Comparison of ENCODE assay signal across 8 cellular contexts in the genomic region with DNA sequence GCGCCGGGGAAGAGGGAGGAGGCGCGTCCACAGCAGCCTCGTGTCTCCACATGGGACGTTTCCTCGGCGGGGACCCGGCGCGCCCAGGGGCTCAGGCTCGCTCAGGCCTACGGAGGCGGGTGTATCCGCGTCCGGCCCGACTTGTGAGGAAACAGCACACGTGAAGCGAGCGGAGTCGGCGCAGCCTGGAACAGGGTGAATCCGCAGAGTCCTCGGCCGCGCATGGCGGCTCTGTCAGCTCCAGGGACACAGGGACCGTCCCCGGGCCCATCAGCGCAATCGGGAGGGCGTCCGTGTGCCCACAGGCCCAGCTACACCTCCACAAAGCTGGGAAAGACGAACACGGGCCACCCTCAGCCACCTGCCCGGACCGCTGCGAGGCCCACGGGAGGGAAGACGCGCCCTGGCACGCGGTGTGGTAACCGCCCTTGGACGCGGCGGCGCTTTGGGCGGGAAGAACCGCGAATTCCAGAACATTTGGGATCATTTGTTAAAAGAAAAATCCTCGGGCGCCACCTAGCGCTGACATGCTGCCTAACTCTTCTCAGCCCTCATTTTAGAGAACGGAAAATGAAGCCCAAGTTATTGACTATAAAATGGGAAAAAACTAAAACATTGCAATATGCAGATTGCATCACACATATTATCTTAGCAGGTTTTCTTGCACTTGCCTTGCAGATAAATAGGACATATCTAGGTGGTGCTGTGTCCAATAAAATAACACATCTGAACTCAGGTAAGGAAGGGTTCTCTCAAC. TPM values are rescaled to one million over a fixed set of nuclear protein-coding genes. Genes with fewer than 3 reads are reported as not detected.
DNase-seq lines count a peak whose midpoint lies in the region; ATAC-seq and TF ChIP-seq lines count a peak whose summit lies in the region.

No MANE protein-coding gene starts in this region.

- no peak overlapping the region for H3K4me3 ChIP-seq in HL-60 (replicated peaks; ENCODE audit: insufficient read depth, low read length)
- peak overlapping the region; percentile 12 to 14 for H3K4me3 ChIP-seq in vagina

- no peaks in the 10 kb centered on the region for H3K9me3 ChIP-seq in vagina

- H3K27ac Mint-ChIP-seq in activated naive CD8-positive, alpha-beta T cell treated with anti-CD3 and anti-CD28 coated beads for 36 hours, result peak overlapping the region; percentile 43

- no peaks in the 10 kb centered on the region for H3K36me3 ChIP-seq in vagina

- TF ChIP-seq POLR2A in vagina (IDR thresholded peaks at IDR 0.05), result no peak

- DNase-seq in NOMO-1 (lab: John Stamatoyannopoulos, UW; ENCODE audit: unreplicated experiment in 2 of 2), result peak; percentile 2 to 4
- no peak for DNase-seq in NOMO-1 treated with dmso at 0.1 percent for 144 hours (lab: John Stamatoyannopoulos, UW; ENCODE audit: unreplicated experiment)
- peak in 1 of 2 experiments; percentile 14 for DNase-seq in HL-60 (ENCODE audit: low read depth in 1 of 2, low spot score in 1 of 2)
- peak; percentile 67 for DNase-seq in RWPE1 (ENCODE audit: low spot score)
- peak; percentile 30 for DNase-seq in activated naive CD8-positive, alpha-beta T cell treated with anti-CD3 and anti-CD28 coated beads for 36 hours
- peak; percentile 86 for DNase-seq in Right ventricle myocardium superior
- DNase-seq in posterior vena cava (ENCODE audit: low spot score), result peak; percentile 92
- peak; percentile 78 to 92 for DNase-seq in vagina (ENCODE audit: extremely low spot score in 2 of 2)

- H3K4me1 Mint-ChIP-seq in activated naive CD8-positive, alpha-beta T cell treated with anti-CD3 and anti-CD28 coated beads for 36 hours, result peaks cover 2% of the 10 kb centered on the region

- intact Hi-C loops in Right ventricle myocardium superior (cut with DNase I) (no loop called here), posterior vena cava (cut with DNase I) (loop anchor here in 1 of 2 donors (2.0 to 10.0 kb wide), 3 partner anchors 198 to 688 kb away; a partner anchor contains a TSS), vagina (cut with DNase I) (no loop called here)

- CTCF ChIA-PET in RWPE1 (lab: Yijun Ruan, JAX), result interaction anchor here (0.6 to 1.1 kb wide), 4 partner anchors 17 to 269 kb away, joined by 3 to 4 read pairs (median 4); no protein-coding TSS in a partner anchor

- peaks cover 10% of the 10 kb centered on the region for H3K4me1 ChIP-seq in vagina

- POLR2A ChIA-PET in RWPE1 (lab: Yijun Ruan, JAX; ENCODE audit: low non-redundant PET), result no interaction called here

- peak; percentile 89 for ATAC-seq in Right ventricle myocardium superior (ENCODE audit: poor library complexity)

- no peaks in the 10 kb centered on the region for H3K9me3 Mint-ChIP-seq in activated naive CD8-positive, alpha-beta T cell treated with anti-CD3 and anti-CD28 coated beads for 36 hours

- peak overlapping the region; percentile 60 for H3K4me3 Mint-ChIP-seq in activated naive CD8-positive, alpha-beta T cell treated with anti-CD3 and anti-CD28 coated beads for 36 hours

- H3K36me3 Mint-ChIP-seq in activated naive CD8-positive, alpha-beta T cell treated with anti-CD3 and anti-CD28 coated beads for 36 hours, result no peaks in the 10 kb centered on the region

- TF ChIP-seq CTCF in HL-60 (IDR thresholded peaks at IDR 0.05; ENCODE audit: insufficient read depth, low read length) (peak; percentile 76), RWPE1 (conservative IDR thresholded peaks at IDR 0.05; ENCODE audit: low read depth) (peak; percentile 82), vagina (IDR thresholded peaks at IDR 0.05) (peak; percentile 37 to 81 (median 80))

- no peak overlapping the region for H3K27ac ChIP-seq in HL-60 (replicated peaks)
- no peak overlapping the region for H3K27ac ChIP-seq in RWPE1
- no peak overlapping the region for H3K27ac ChIP-seq in vagina

- H3K27me3 ChIP-seq in HL-60 (ENCODE audit: insufficient read depth, poor library complexity, severe bottlenecking) (no peaks in the 10 kb centered on the region), vagina (no peaks in the 10 kb centered on the region)

- H3K27me3 Mint-ChIP-seq in activated naive CD8-positive, alpha-beta T cell treated with anti-CD3 and anti-CD28 coated beads for 36 hours, result no peaks in the 10 kb centered on the region

RNA-seq across cellular contexts. Expression of a gene that starts 40.4 kb away (rescaled TPM):
- 10 to 100 TPM; 32.6 to 34.5 TPM for total RNA-seq in activated naive CD8-positive, alpha-beta T cell treated with anti-CD3 and anti-CD28 coated beads for 36 hours
- total RNA-seq in Right ventricle myocardium superior (10.3 TPM), posterior vena cava (10 to 100 TPM; 15.7 to 19.2 TPM), vagina (21.1 TPM)
